ENCODE assay signal across 20 cellular contexts in the genomic region with DNA sequence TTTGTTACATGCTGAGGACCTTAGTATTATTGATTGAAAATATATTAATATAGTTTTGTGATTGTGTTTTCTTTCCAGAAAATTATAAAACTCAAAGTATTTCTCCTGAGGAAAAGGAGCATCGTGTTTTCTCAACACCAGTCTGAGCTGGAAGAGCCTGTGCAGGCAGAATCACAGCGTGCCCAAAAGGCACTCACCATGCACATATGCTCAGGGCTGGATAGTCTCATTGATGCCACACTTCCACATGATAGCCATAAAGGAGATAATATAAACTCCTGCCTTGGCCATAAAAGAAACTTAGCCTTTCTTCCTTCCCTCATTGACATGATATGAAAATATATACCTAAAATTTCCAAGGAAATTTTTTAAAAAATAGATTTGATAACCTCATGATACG. TPM values are rescaled to one million over a fixed set of nuclear protein-coding genes. Genes with fewer than 3 reads are reported as not detected.
DNase-seq lines count a peak whose midpoint lies in the region; ATAC-seq, FAIRE-seq and TF ChIP-seq lines count a peak whose summit lies in the region.
"Had no signal": no experiment of that assay in that cellular context is flagged by ENCODE, and none has a peak within 500 bp of the region (broad histone marks: within the 10 kb centered on the region; RNA-seq: fewer than 3 reads in every experiment).

No MANE protein-coding gene starts in this region.

- H3K14ac ChIP-seq in mesenchymal stem cell (ENCODE audit: low read length in 2 of 2): no peak overlapping the region

- no peak overlapping the region for H3K18ac ChIP-seq in mesenchymal stem cell (ENCODE audit: low read depth in 1 of 2, low read length in 2 of 2)

- H2AK5ac ChIP-seq in mesenchymal stem cell (ENCODE audit: low read length, severe bottlenecking): no peak overlapping the region

- TF ChIP-seq EP300 in esophagus muscularis mucosa (IDR thresholded peaks at IDR 0.05): no peak

- DNase-seq in adipocyte (ENCODE audit: low read depth): no peak
- DNase-seq in esophagus muscularis mucosa (ENCODE audit: extremely low spot score): no peak
- DNase-seq in mesenchymal stem cell: no peak
- DNase-seq in thyroid gland: peak; percentile 33 to 35
- no peak for DNase-seq in GM19239 (ENCODE audit: insufficient read length, low spot score)
- no peak for DNase-seq in activated effector memory CD4-positive, alpha-beta T cell treated with anti-CD3 and anti-CD28 coated beads, Interleukin-2, amount 50 U/mL, for 16 hours
- DNase-seq: DMS153, IMR-90, Karpas-422, MM.1S, NCI-H1105, NCI-H1694 treated with DMSO at 0.1 percent for 48 hours, NCI-H226, OCI-M1, RPMI8226, SJCRH30 had no signal

- peak overlapping the region; percentile 33 for H3K9ac ChIP-seq in adipocyte (ENCODE audit: low read length)
- peak overlapping the region; percentile 65 for H3K9ac ChIP-seq in mesenchymal stem cell (ENCODE audit: low read length)

- no peak for FAIRE-seq in GM19239 (lab: Jason Lieb, UNC)

- intact Hi-C loops in esophagus muscularis mucosa (cut with DNase I): no loop called here
- intact Hi-C loops in thyroid gland (cut with DNase I): no loop called here

- H3K9me3 ChIP-seq in adipocyte (ENCODE audit: control insufficient read depth, low read length) (no peaks in the 10 kb centered on the region), esophagus muscularis mucosa (no peaks in the 10 kb centered on the region), mesenchymal stem cell (ENCODE audit: control insufficient read depth, low read length) (no peaks in the 10 kb centered on the region), thyroid gland (no peaks in the 10 kb centered on the region)
- H3K9me3 ChIP-seq: HAP-1, SJCRH30 had no signal

- H2AFZ ChIP-seq in mesenchymal stem cell (ENCODE audit: low read depth, low read length): no peak overlapping the region

- peak overlapping the region; percentile 91 for H3K4me3 ChIP-seq in adipocyte (ENCODE audit: low read length)
- peak overlapping the region; percentile 11 to 48 (median 42) for H3K4me3 ChIP-seq in esophagus muscularis mucosa
- peak overlapping the region in 1 of 2 experiments; percentile 80 for H3K4me3 ChIP-seq in mesenchymal stem cell (ENCODE audit: insufficient read depth in 1 of 2, low read depth in 1 of 2, low read length in 2 of 2)
- H3K4me3 ChIP-seq in thyroid gland (replicated peaks in 1 of 3): no peak overlapping the region
- H3K4me3 ChIP-seq: HAP-1, SJCRH30 had no signal

- H3K4ac ChIP-seq in mesenchymal stem cell (ENCODE audit: low read depth in 1 of 2, low read length in 2 of 2): no peak overlapping the region

- H2BK12ac ChIP-seq in mesenchymal stem cell (ENCODE audit: low read length in 2 of 2): no peak overlapping the region

- H3K27me3 ChIP-seq in adipocyte (replicated peaks; ENCODE audit: control insufficient read depth, insufficient read depth, low read length): no peaks in the 10 kb centered on the region
- peaks cover 0 to 3% (median 0%) of the 10 kb centered on the region in 4 donors for H3K27me3 ChIP-seq in esophagus muscularis mucosa
- H3K27me3 ChIP-seq in mesenchymal stem cell (ENCODE audit: control insufficient read depth in 1 of 2, insufficient read depth in 1 of 2, low read length in 2 of 2): no peaks in the 10 kb centered on the region
- no peaks in the 10 kb centered on the region for H3K27me3 ChIP-seq in thyroid gland
- H3K27me3 ChIP-seq: SJCRH30 had no signal

- H2BK120ac ChIP-seq in mesenchymal stem cell (ENCODE audit: low read depth, low read length): no peak overlapping the region

- H3K4me1 ChIP-seq in adipocyte (ENCODE audit: control insufficient read depth, insufficient read depth, low read length): peaks cover 36% of the 10 kb centered on the region
- peaks cover 0 to 3% (median 0%) of the 10 kb centered on the region in 4 donors for H3K4me1 ChIP-seq in esophagus muscularis mucosa
- H3K4me1 ChIP-seq in mesenchymal stem cell (ENCODE audit: control insufficient read depth, insufficient read depth, low read depth, low read length): peaks cover 3% of the 10 kb centered on the region
- H3K4me1 ChIP-seq in thyroid gland: peaks cover 2 to 19% of the 10 kb centered on the region in 2 donors
- H3K4me1 ChIP-seq: HAP-1, SJCRH30 had no signal

- no peak overlapping the region for H2BK15ac ChIP-seq in mesenchymal stem cell (ENCODE audit: low read depth, poor library complexity, severe bottlenecking)

- H2BK5ac ChIP-seq in mesenchymal stem cell (ENCODE audit: low read depth, low read length, poor library complexity, severe bottlenecking): no peak overlapping the region

- no peak overlapping the region for H4K8ac ChIP-seq in mesenchymal stem cell (ENCODE audit: low read length)

- H3K4me2 ChIP-seq in mesenchymal stem cell (ENCODE audit: low read length, poor library complexity, severe bottlenecking): no peak overlapping the region

- H4K91ac ChIP-seq in mesenchymal stem cell (ENCODE audit: low read length): no peak overlapping the region

- no peak overlapping the region for H3K23ac ChIP-seq in mesenchymal stem cell (ENCODE audit: low read length in 2 of 2)

- no peaks in the 10 kb centered on the region for H3K79me1 ChIP-seq in mesenchymal stem cell (replicated peaks; ENCODE audit: low read length, poor library complexity, severe bottlenecking)

- WGBS in esophagus muscularis mucosa: 81% methylated on average over 3 of the region's 3 CpGs
- 84% methylated on average over 2 of the region's 3 CpGs for WGBS in mesenchymal stem cell
- WGBS in thyroid gland, 2 donors: 56 to 57% methylated on average over 3 of the region's 3 CpGs

- no peak for ATAC-seq in GM21737 (IDR thresholded peaks at IDR 0.05; ENCODE audit: unreplicated experiment)

- H3K36me3 ChIP-seq in adipocyte (ENCODE audit: control insufficient read depth, insufficient read depth, low read length, severe bottlenecking) (no peaks in the 10 kb centered on the region), esophagus muscularis mucosa (no peaks in the 10 kb centered on the region), mesenchymal stem cell (ENCODE audit: control insufficient read depth in 1 of 2, insufficient read depth in 2 of 2, low read depth in 1 of 2, low read length in 2 of 2) (no peaks in the 10 kb centered on the region), thyroid gland (no peaks in the 10 kb centered on the region)
- H3K36me3 ChIP-seq: HAP-1, SJCRH30 had no signal

- no peak for TF ChIP-seq POLR2A in esophagus muscularis mucosa (IDR thresholded peaks at IDR 0.05; ENCODE audit: low read depth)
- no peak for TF ChIP-seq POLR2A in thyroid gland (IDR thresholded peaks at IDR 0.05)

- no peak for TF ChIP-seq CTCF in esophagus muscularis mucosa (IDR thresholded peaks at IDR 0.05)
- TF ChIP-seq CTCF in thyroid gland (IDR thresholded peaks at IDR 0.05): no peak

- peak overlapping the region; percentile 6 to 63 (median 44) for H3K27ac ChIP-seq in esophagus muscularis mucosa (replicated peaks in 1 of 4)
- no peak overlapping the region for H3K27ac ChIP-seq in mesenchymal stem cell (ENCODE audit: low read length, poor library complexity, severe bottlenecking)
- peak overlapping the region in 2 of 3 donors; percentile 21 to 85 for H3K27ac ChIP-seq in thyroid gland
- H3K27ac ChIP-seq: C4-2B, SJCRH30 had no signal

RNA-seq across cellular contexts. Expression of a gene that starts 4.0 kb away (rescaled TPM):
- total RNA-seq in esophagus muscularis mucosa: 10 to 100 TPM; 10.2 to 13.6 (median 10.9) TPM
- polyA plus RNA-seq in mesenchymal stem cell (2013, experiment 1 of 2): 7.7 TPM
- 8.7 TPM for polyA plus RNA-seq in mesenchymal stem cell (2013, experiment 2 of 2)
- 100 to 1,000 TPM in 1 of 4 donors, 10 to 100 TPM in 3; 72.3 to 101 (median 85.7) TPM for total RNA-seq in thyroid gland
- total RNA-seq: HT1080 had no signal

Comparison
In these comparisons a context has a peak if more than half of its experiments do, and no peak if none do; other contexts are left out.
1. DNase-seq: peak in thyroid gland (2 of 2); none in adipocyte (single experiment), esophagus muscularis mucosa (single experiment), mesenchymal stem cell (single experiment), GM19239 (single experiment) and activated effector memory CD4-positive, alpha-beta T cell treated with anti-CD3 and anti-CD28 coated beads, Interleukin-2, amount 50 U/mL, for 16 hours (single experiment).
2. H3K4me3 ChIP-seq: peak in adipocyte (single experiment) and esophagus muscularis mucosa (4 of 4); none in thyroid gland (0 of 3).
3. RNA of a gene that starts 4.0 kb away (total RNA-seq): 72.3 to 101 TPM in thyroid gland; 10.2 to 13.6 TPM in esophagus muscularis mucosa; every median in the first group is over 4 times any median in the second.